In genomic region chr6:138957484-138957883, GRCh38 we compare ENCODE assay signal across 15 cellular contexts. TPM values are rescaled to one million over a fixed set of nuclear protein-coding genes. Genes with fewer than 3 reads are reported as not detected.
DNase-seq lines count a peak whose midpoint lies in the region; ATAC-seq, FAIRE-seq and TF ChIP-seq lines count a peak whose summit lies in the region.
"Had no signal": no experiment of that assay in that cellular context is flagged by ENCODE, and none has a peak within 500 bp of the region (broad histone marks: within the 10 kb centered on the region; RNA-seq: fewer than 3 reads in every experiment).

No MANE protein-coding gene starts in this region.

- H3K9ac ChIP-seq in GM12878 (ENCODE audit: control insufficient read depth, insufficient read depth, low read length) (no peak overlapping the region), liver (ENCODE audit: low read depth in 1 of 2, low read length in 2 of 2) (no peak overlapping the region), endodermal cell (ENCODE audit: extremely low read depth, low read length, poor library complexity, severe bottlenecking) (no peak overlapping the region)
- H3K9ac ChIP-seq: parathyroid adenoma had no signal

- H3K4me3 Mint-ChIP-seq in endodermal cell: no peak overlapping the region

- FAIRE-seq in GM12878 (lab: Jason Lieb, UNC): no peak

- TF ChIP-seq POLR2A in GM12878 (IDR thresholded peaks at IDR 0.05; ENCODE audit: low read depth, low read length): no peak

- no peaks in the 10 kb centered on the region for H4K20me1 ChIP-seq in GM12878 (ENCODE audit: control insufficient read depth, insufficient read depth)

- H3K9me3 Mint-ChIP-seq in endodermal cell: no peaks in the 10 kb centered on the region
- no peaks in the 10 kb centered on the region for H3K9me3 Mint-ChIP-seq in activated naive CD4-positive, alpha-beta T cell treated with anti-CD3 and anti-CD28 coated beads, Interleukin-2, amount 50 U/mL, for 72 hours

- no TSS peak for BruUV-seq in GM12878 (replicated peaks; lab: Mats Ljungman, UMichigan)

- TF ChIP-seq EP300 in GM12878 (IDR thresholded peaks at IDR 0.05; ENCODE audit: borderline replicate concordance in 1 of 2, control insufficient read depth in 1 of 2, low read depth in 2 of 2, low read length in 2 of 2): no peak

- WGBS in GM12878 (ENCODE audit: insufficient coverage, insufficient replicate concordance, low lambda C conversion rate, missing lambda C conversion rate): 41% methylated on average over 2 of the region's 2 CpGs
- 8% methylated on average over 2 of the region's 2 CpGs for WGBS in liver
- WGBS in endodermal cell (ENCODE audit: insufficient coverage in 1 of 2, insufficient read length in 1 of 2), 2 experiments: 77% methylated on average over 2 of the region's 2 CpGs; no CpG with 5 or more reads in 1 of the 2 experiments

- H3K79me2 ChIP-seq in GM12878 (ENCODE audit: control insufficient read depth, insufficient read depth, low read length): peaks cover 24% of the 10 kb centered on the region

- H3K4me1 Mint-ChIP-seq in endodermal cell: peaks cover 3% of the 10 kb centered on the region

- DNase-seq in AG08395 (ENCODE audit: low spot score) (peak; percentile 4), LHCN-M2 (ENCODE audit: low read depth) (peak; percentile 50), GM12878 (ENCODE audit: low read depth, low spot score) (no peak), cerebellum (ENCODE audit: low spot score) (no peak), endodermal cell (no peak)
- DNase-seq in activated naive CD4-positive, alpha-beta T cell treated with anti-CD3 and anti-CD28 coated beads, Interleukin-2, amount 50 U/mL, for 72 hours (ENCODE audit: low spot score in 2 of 2): no peak
- DNase-seq in activated CD4-positive, alpha-beta T cell treated with anti-CD3 and anti-CD28 coated beads, Interleukin-2, amount 50 U/mL, for 1 hour: no peak
- DNase-seq: activated gamma-delta T cell; effector memory CD4-positive, alpha-beta T cell; NCI-H1930; Peyer's patch; thyroid gland had no signal

- no peak overlapping the region for H2AFZ ChIP-seq in GM12878 (ENCODE audit: control insufficient read depth, low read depth, low read length)
- H2AFZ ChIP-seq: parathyroid adenoma had no signal

- H3K4me1 ChIP-seq in GM12878 (ENCODE audit: control insufficient read depth, insufficient read depth, low read length): no peaks in the 10 kb centered on the region; the same call in 1 of the 2 replicates
- peaks cover 6 to 22% (median 17%) of the 10 kb centered on the region in 4 donors for H3K4me1 ChIP-seq in liver (ENCODE audit: control insufficient read depth in 4 of 4, insufficient read depth in 4 of 4, low read length in 3 of 4)
- no peaks in the 10 kb centered on the region for H3K4me1 ChIP-seq in endodermal cell (ENCODE audit: control insufficient read depth, insufficient read depth, low read length)
- H3K4me1 ChIP-seq: thyroid gland had no signal

- H3K4me2 ChIP-seq in GM12878 (ENCODE audit: control insufficient read depth, insufficient read depth): no peak overlapping the region

- H3K4me3 ChIP-seq in GM12878: no peak overlapping the region
- no peak overlapping the region for H3K4me3 ChIP-seq in liver (ENCODE audit: low read depth in 1 of 3, low read length in 3 of 3)
- H3K4me3 ChIP-seq in endodermal cell (ENCODE audit: low read length): no peak overlapping the region
- H3K4me3 ChIP-seq: Peyer's patch, thyroid gland had no signal

- H3K36me3 ChIP-seq in GM12878 (ENCODE audit: control insufficient read depth in 2 of 2, insufficient read depth in 2 of 2, low read length in 1 of 2) (no peaks in the 10 kb centered on the region), liver (ENCODE audit: control insufficient read depth in 4 of 4, insufficient read depth in 3 of 4, low read depth in 1 of 4, low read length in 3 of 4) (no peaks in the 10 kb centered on the region), endodermal cell (ENCODE audit: control insufficient read depth, insufficient read depth, low read length) (no peaks in the 10 kb centered on the region)
- H3K36me3 ChIP-seq: Peyer's patch, thyroid gland had no signal

- H3K27me3 ChIP-seq in GM12878 (replicated peaks in 1 of 2; ENCODE audit: control insufficient read depth in 2 of 2, insufficient read depth in 2 of 2, low read length in 1 of 2): no peaks in the 10 kb centered on the region
- no peaks in the 10 kb centered on the region for H3K27me3 ChIP-seq in liver (ENCODE audit: control insufficient read depth in 4 of 4, insufficient read depth in 4 of 4, low read length in 3 of 4)
- no peaks in the 10 kb centered on the region for H3K27me3 ChIP-seq in endodermal cell (ENCODE audit: control insufficient read depth, insufficient read depth, low read length, poor library complexity, severe bottlenecking)
- H3K27me3 ChIP-seq: Peyer's patch, thyroid gland had no signal

- SMC1A ChIA-PET in GM12878 (lab: Charles Lee; ENCODE audit: uncharacterized antibody, unreplicated experiment): interaction anchor here (0.6 to 2.3 kb wide), 4 partner anchors 13 to 1737 kb away, joined by 3 to 24 read pairs (median 4); no protein-coding TSS in a partner anchor

- no peaks in the 10 kb centered on the region for H3K27me3 Mint-ChIP-seq in endodermal cell (ENCODE audit: insufficient read depth)

- H3K27ac ChIP-seq in GM12878 (ENCODE audit: control insufficient read depth, insufficient read depth) (no peak overlapping the region), liver (ENCODE audit: low read depth in 1 of 2, low read length in 2 of 2) (no peak overlapping the region), endodermal cell (ENCODE audit: low read depth, low read length) (no peak overlapping the region)
- H3K27ac ChIP-seq: parathyroid adenoma, thyroid gland had no signal

- no peak overlapping the region for H3K27ac Mint-ChIP-seq in endodermal cell
- H3K27ac Mint-ChIP-seq in activated naive CD4-positive, alpha-beta T cell treated with anti-CD3 and anti-CD28 coated beads, Interleukin-2, amount 50 U/mL, for 72 hours: no peak overlapping the region

- CTCF ChIA-PET in GM12878 (lab: Yijun Ruan, JAX): interaction anchor here (0.9 to 2.3 kb wide), 5 partner anchors 12 to 412 kb away, joined by 3 to 13 read pairs (median 4); no protein-coding TSS in a partner anchor

- POLR2A ChIA-PET in GM12878 (lab: Charles Lee): interaction anchor here (1.2 to 1.4 kb wide), 2 partner anchors 13 to 24 kb away, joined by 4 to 7 read pairs; no protein-coding TSS in a partner anchor

- no peak for TF ChIP-seq CTCF in GM12878 (IDR thresholded peaks at IDR 0.05 in 2 of 3, conservative IDR thresholded peaks at IDR 0.05 in 1 of 3; ENCODE audit: control insufficient read depth in 2 of 3, extremely low read depth in 1 of 3, insufficient read depth in 1 of 3, low read depth in 3 of 3, low read length in 3 of 3)
- TF ChIP-seq CTCF in liver (IDR thresholded peaks at IDR 0.05; ENCODE audit: low read depth, low read length, missing input control): no peak
- TF ChIP-seq CTCF in endodermal cell (conservative IDR thresholded peaks at IDR 0.05): no peak

- no peaks in the 10 kb centered on the region for H3K36me3 Mint-ChIP-seq in endodermal cell (ENCODE audit: low read depth)
- peaks cover 0 to 14% of the 10 kb centered on the region in 2 donors for H3K36me3 Mint-ChIP-seq in activated naive CD4-positive, alpha-beta T cell treated with anti-CD3 and anti-CD28 coated beads, Interleukin-2, amount 50 U/mL, for 72 hours

- in situ Hi-C loops in GM12878 (cut with MboI): no loop called here

- intact Hi-C loops in GM12878 (cut with micrococcal nuclease; ENCODE audit: unreplicated experiment): no loop called here

- TF ChIP-seq RAD21 in GM12878 (IDR thresholded peaks at IDR 0.05; ENCODE audit: insufficient read depth, low read depth, low read length) (no peak), liver (IDR thresholded peaks at IDR 0.05) (no peak)

- ATAC-seq in GM12878: peak; percentile 62
- no peak for ATAC-seq in activated naive CD4-positive, alpha-beta T cell treated with anti-CD3 and anti-CD28 coated beads, Interleukin-2, amount 50 U/mL, for 72 hours
- ATAC-seq: activated CD4-positive, CD25-positive, alpha-beta regulatory T cell treated with anti-CD3 and anti-CD28 coated beads, Interleukin-2, amount 50 U/mL, for 24 hours had no signal

- RAD21 ChIA-PET in GM12878 (lab: Charles Lee; ENCODE audit: unreplicated experiment): interaction anchor here (1.4 to 2.0 kb wide), 2 partner anchors 29 to 138 kb away, joined by 3 to 11 read pairs; no protein-coding TSS in a partner anchor

- H3K9me3 ChIP-seq in GM12878 (replicated peaks; ENCODE audit: control insufficient read depth, insufficient read depth, low read length) (no peaks in the 10 kb centered on the region; the same call in 2 of the 3 replicates), liver (ENCODE audit: control insufficient read depth in 4 of 4, low read length in 3 of 4) (no peaks in the 10 kb centered on the region), endodermal cell (ENCODE audit: control insufficient read depth, low read length) (no peaks in the 10 kb centered on the region)
- H3K9me3 ChIP-seq: Peyer's patch, thyroid gland had no signal

TF ChIP-seq in liver, 16 proteins besides CTCF, POLR2A, EP300 and RAD21 (continues in another document):
- TF ChIP-seq JUND (IDR thresholded peaks at IDR 0.05) (no peak), FOXA2 (IDR thresholded peaks at IDR 0.05) (no peak), HNF4G (IDR thresholded peaks at IDR 0.05) (no peak)

RNA-seq across cellular contexts. Expression of gene REPS1, which starts 30.6 kb away (rescaled TPM):
- 37.0 and 46.1 TPM in 2 replicates for total RNA-seq in LHCN-M2 (2014; rRNA removed)
- 18.4 TPM for polyA plus RNA-seq in LHCN-M2 (2012)
- 193 and 206 TPM in 2 replicates for total RNA-seq in GM12878 (2013; cell fraction: nucleolus; rRNA removed)
- total RNA-seq in GM12878 (2014; rRNA removed): 34.3 and 34.6 TPM in 2 replicates
- 45.7 and 45.9 TPM in 2 replicates for total RNA-seq in GM12878 (2014; rRNA removed; fragmentation: Illumina TruSeq; extraction: Trizol)
- 36.9 and 39.3 TPM in 2 replicates for total RNA-seq in GM12878 (2021)
- polyA plus RNA-seq in GM12878 (2011; ENCODE audit: low read depth): 20.0 TPM
- polyA plus RNA-seq in GM12878 (2011; rRNA removed): 59.3 and 76.2 TPM in 2 replicates
- polyA plus RNA-seq in GM12878 (2011; cell fraction: cytosol; rRNA removed): 38.8 and 41.6 TPM in 2 replicates
- polyA plus RNA-seq in GM12878 (2011; cell fraction: nucleus; rRNA removed): 59.0 and 62.9 TPM in 2 replicates
- polyA plus RNA-seq in GM12878 (2012): 27.8 and 30.8 TPM in 2 replicates
- 43.9 and 44.3 TPM in 2 replicates for polyA plus RNA-seq in GM12878 (2014; fragmentation: Illumina TruSeq; extraction: Trizol)
- polyA plus RNA-seq in GM12878 (2014; fragmentation: Nextera tagmentation; extraction: Ambion mirVana): 10 to 100 TPM; 13.7 to 21.2 TPM
- polyA plus RNA-seq in GM12878 (2014; rRNA removed): 28.8 and 31.5 TPM in 2 replicates
- polyA plus RNA-seq in GM12878 (2016; fragmentation: Nextera tagmentation; extraction: Ambion mirVana): 10 to 100 TPM; 17.4 to 27.2 TPM
- 82.7 and 88.1 TPM in 2 replicates for polyA minus RNA-seq in GM12878 (2011; rRNA and poly(A)+ RNA removed)
- polyA minus RNA-seq in GM12878 (2011; cell fraction: cytosol; rRNA and poly(A)+ RNA removed): 28.3 and 51.9 TPM in 2 replicates
- 37.4 and 74.6 TPM in 2 replicates for polyA minus RNA-seq in GM12878 (2011; cell fraction: nucleus; rRNA and poly(A)+ RNA removed)
- total RNA-seq in liver: 10 to 100 TPM; 12.3 to 46.4 TPM
- polyA plus RNA-seq in liver: 10 to 100 TPM; 16.0 to 26.2 TPM
- 103 TPM for total RNA-seq in cerebellum
- total RNA-seq in endodermal cell: 10 to 100 TPM; 33.0 to 34.1 TPM
- polyA plus RNA-seq in endodermal cell (2013, experiment 1 of 2): 57.1 TPM
- 56.3 TPM for polyA plus RNA-seq in endodermal cell (2013, experiment 2 of 2)
- 10 to 100 TPM; 40.5 to 59.6 TPM for total RNA-seq in activated naive CD4-positive, alpha-beta T cell treated with anti-CD3 and anti-CD28 coated beads, Interleukin-2, amount 50 U/mL, for 72 hours

Comparison
In these comparisons a context has a peak if more than half of its experiments do, and no peak if none do; other contexts are left out.
1. DNase-seq: peak in AG08395 (single experiment) and LHCN-M2 (single experiment); none in GM12878 (single experiment), cerebellum (single experiment), endodermal cell (single experiment), activated naive CD4-positive, alpha-beta T cell treated with anti-CD3 and anti-CD28 coated beads, Interleukin-2, amount 50 U/mL, for 72 hours (0 of 2) and activated CD4-positive, alpha-beta T cell treated with anti-CD3 and anti-CD28 coated beads, Interleukin-2, amount 50 U/mL, for 1 hour (single experiment).